Comparison of ENCODE assay signal across 8 cellular contexts in genomic region chr19:29810504-29810871, GRCh38. TPM values are rescaled to one million over a fixed set of nuclear protein-coding genes. Genes with fewer than 3 reads are reported as not detected.
DNase-seq lines count a peak whose midpoint lies in the region; ATAC-seq and TF ChIP-seq lines count a peak whose summit lies in the region.

No MANE protein-coding gene starts in this region.

- H3K4me3 ChIP-seq in right cardiac atrium (ENCODE audit: low read length) = no peak overlapping the region
- no peak overlapping the region for H3K4me3 ChIP-seq in fibroblast of mammary gland (ENCODE audit: control insufficient read depth, low read depth, low read length)
- peak overlapping the region in 1 of 4 donors; percentile 59 for H3K4me3 ChIP-seq in transverse colon
- H3K4me3 ChIP-seq in effector memory CD4-positive, alpha-beta T cell (ENCODE audit: insufficient read depth, low read depth, low read length, poor library complexity, severe bottlenecking) = no peak overlapping the region

- TF ChIP-seq CTCF in RWPE1 (conservative IDR thresholded peaks at IDR 0.05; ENCODE audit: low read depth) = no peak
- TF ChIP-seq CTCF in fibroblast of mammary gland (conservative IDR thresholded peaks at IDR 0.05; ENCODE audit: control insufficient read depth, insufficient read depth, low read depth, low read length) = no peak
- TF ChIP-seq CTCF in transverse colon (IDR thresholded peaks at IDR 0.05) = no peak

- H3K4me1 ChIP-seq in right cardiac atrium (ENCODE audit: control insufficient read depth, insufficient read depth, low read length) (peaks cover 4% of the 10 kb centered on the region), transverse colon (peaks cover 5 to 10% (median 9%) of the 10 kb centered on the region in 4 donors)
- H3K4me1 ChIP-seq in effector memory CD4-positive, alpha-beta T cell (ENCODE audit: control insufficient read depth, insufficient read depth, low read length, poor library complexity, severe bottlenecking) = no peaks in the 10 kb centered on the region

- TF ChIP-seq EP300 in transverse colon (IDR thresholded peaks at IDR 0.05; ENCODE audit: low read depth) = no peak

- POLR2A ChIA-PET in RWPE1 (lab: Yijun Ruan, JAX; ENCODE audit: low non-redundant PET) = no interaction called here

- in situ Hi-C loops in transverse colon (cut with MboI; ENCODE audit: low pct_ligation_motif_present in 1 of 4, low pct_unique_long_range_greater_than_20kb in 1 of 4, low sequenced_read_pairs in 3 of 4) = no loop called here

- H3K9me3 ChIP-seq in right cardiac atrium (ENCODE audit: control insufficient read depth, low read length) = no peaks in the 10 kb centered on the region
- no peaks in the 10 kb centered on the region for H3K9me3 ChIP-seq in transverse colon
- H3K9me3 ChIP-seq in effector memory CD4-positive, alpha-beta T cell (ENCODE audit: control insufficient read depth, low read length) = no peaks in the 10 kb centered on the region

- TF ChIP-seq POLR2A in transverse colon (IDR thresholded peaks at IDR 0.05) = no peak

- intact Hi-C loops in Right ventricle myocardium inferior (cut with DNase I) = no loop called here
- intact Hi-C loops in right cardiac atrium (cut with DNase I) = no loop called here
- intact Hi-C loops in transverse colon (cut with DNase I; ENCODE audit: low total_unique reads) = no loop called here

- ATAC-seq in Right ventricle myocardium inferior (no peak), right cardiac atrium (no peak)

- CTCF ChIA-PET in RWPE1 (lab: Yijun Ruan, JAX) = interaction anchor here (0.8 kb wide), 1 partner anchor 39 kb away, joined by 4 read pairs; no protein-coding TSS in a partner anchor

- no peak overlapping the region for H3K27ac ChIP-seq in right cardiac atrium (ENCODE audit: low read length)
- H3K27ac ChIP-seq in RWPE1 = peak overlapping the region; percentile 72
- H3K27ac ChIP-seq in transverse colon = peak overlapping the region; percentile 59 to 83 (median 80)
- H3K27ac ChIP-seq in effector memory CD4-positive, alpha-beta T cell (ENCODE audit: insufficient read depth, low read length, poor library complexity, severe bottlenecking) = no peak overlapping the region

- DNase-seq in Right ventricle myocardium inferior (ENCODE audit: missing footprints) = peak; percentile 3
- DNase-seq in right cardiac atrium = no peak
- peak; percentile 55 for DNase-seq in RWPE1 (ENCODE audit: low spot score)
- peak; percentile 41 for DNase-seq in fibroblast of mammary gland (ENCODE audit: low read depth)
- peak; percentile 14 for DNase-seq in transverse colon
- DNase-seq in effector memory CD4-positive, alpha-beta T cell = no peak
- no peak for DNase-seq in activated CD8-positive, alpha-beta memory T cell treated with anti-CD3 and anti-CD28 coated beads, Interleukin-2, amount 50 U/mL, for 48 hours
- no peak for DNase-seq in D341Med (ENCODE audit: low spot score)

- 77% methylated on average over 4 of the region's 4 CpGs for WGBS in right cardiac atrium
- 76 to 93% methylated on average over 3 to 4 of the region's 4 CpGs for WGBS in transverse colon (ENCODE audit: low coverage in 1 of 2), 2 donors

- no peaks in the 10 kb centered on the region for H3K36me3 ChIP-seq in transverse colon
- no peaks in the 10 kb centered on the region for H3K36me3 ChIP-seq in effector memory CD4-positive, alpha-beta T cell (ENCODE audit: control insufficient read depth, insufficient read depth, low read length)

- no peaks in the 10 kb centered on the region for H3K27me3 ChIP-seq in right cardiac atrium (ENCODE audit: control insufficient read depth, insufficient read depth)
- H3K27me3 ChIP-seq in transverse colon = no peaks in the 10 kb centered on the region
- H3K27me3 ChIP-seq in effector memory CD4-positive, alpha-beta T cell (replicated peaks; ENCODE audit: control insufficient read depth, insufficient read depth, low read length, poor library complexity, severe bottlenecking) = no peaks in the 10 kb centered on the region

RNA-seq across cellular contexts. Expression of gene CCNE1, which starts 1.3 kb away (rescaled TPM):
- total RNA-seq in Right ventricle myocardium inferior (3.1 TPM), right cardiac atrium (1 to 10 TPM; 2.1 to 5.1 (median 3.8) TPM), transverse colon (10 to 100 TPM in 1 of 4 donors, 1 to 10 TPM in 3; 1.7 to 30.3 (median 5.8) TPM)
- polyA plus RNA-seq in right cardiac atrium = 3.0 TPM

Comparison
In these comparisons a context has a peak if more than half of its experiments do, and no peak if none do; other contexts are left out.
1. DNase-seq: peak in Right ventricle myocardium inferior (single experiment), RWPE1 (single experiment), fibroblast of mammary gland (single experiment) and transverse colon (single experiment); none in right cardiac atrium (0 of 3), effector memory CD4-positive, alpha-beta T cell (0 of 3), activated CD8-positive, alpha-beta memory T cell treated with anti-CD3 and anti-CD28 coated beads, Interleukin-2, amount 50 U/mL, for 48 hours (single experiment) and D341Med (single experiment).
2. H3K27ac ChIP-seq: peak in RWPE1 (single experiment) and transverse colon (4 of 4); none in right cardiac atrium (single experiment) and effector memory CD4-positive, alpha-beta T cell (single experiment).